Comparison of ENCODE assay signal across 1 cellular context in the genomic region with DNA sequence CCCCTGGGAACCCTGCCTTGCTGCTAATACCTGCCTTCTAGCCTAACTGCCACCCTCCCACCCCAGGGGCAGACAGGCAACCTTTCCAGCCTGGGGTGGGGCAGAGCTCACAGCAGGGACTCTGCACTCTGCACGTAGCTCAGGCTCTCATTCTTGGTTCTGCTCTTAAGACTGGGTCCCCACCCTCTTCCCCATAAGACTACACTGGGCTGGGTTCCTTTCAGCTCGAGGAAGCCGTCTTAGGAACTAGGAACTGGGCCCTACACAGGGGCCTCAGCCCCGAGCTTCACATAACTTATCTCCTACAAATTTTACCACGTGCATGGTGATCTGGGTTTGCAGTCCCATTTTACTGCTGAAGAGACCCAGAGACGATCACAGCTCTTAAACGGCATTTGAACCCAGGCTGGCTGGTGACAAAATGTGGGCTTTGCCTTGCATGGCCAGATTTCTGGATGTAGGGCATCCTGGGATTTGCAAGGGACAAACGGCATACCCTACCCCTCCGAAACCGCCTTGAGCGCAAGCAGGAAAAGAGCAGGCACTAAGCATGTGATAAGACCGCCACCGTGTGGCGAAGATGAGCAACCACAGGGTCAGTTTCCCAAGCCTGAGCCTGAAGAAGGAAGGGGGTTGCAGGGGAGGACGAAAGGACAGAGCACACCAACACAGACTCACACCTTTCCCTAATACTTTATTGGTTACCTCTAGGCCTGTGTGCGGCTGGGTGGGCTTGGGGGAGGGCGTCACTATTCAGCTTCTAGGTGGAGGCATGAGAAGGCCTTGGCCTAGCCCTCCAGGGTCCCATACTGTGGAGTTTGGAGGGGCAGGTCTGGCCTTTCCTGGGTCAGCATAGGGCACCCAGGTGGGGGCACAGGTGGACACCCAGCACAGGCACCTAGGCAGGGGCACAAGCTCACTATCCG.
TF ChIP-seq lines count a peak whose summit lies in the region.

No MANE protein-coding gene starts in this region.

TF ChIP-seq in K562, 482 proteins besides CTCF, POLR2A, EP300 and RAD21 (continued from another document):
- TF ChIP-seq, protein P1, sequence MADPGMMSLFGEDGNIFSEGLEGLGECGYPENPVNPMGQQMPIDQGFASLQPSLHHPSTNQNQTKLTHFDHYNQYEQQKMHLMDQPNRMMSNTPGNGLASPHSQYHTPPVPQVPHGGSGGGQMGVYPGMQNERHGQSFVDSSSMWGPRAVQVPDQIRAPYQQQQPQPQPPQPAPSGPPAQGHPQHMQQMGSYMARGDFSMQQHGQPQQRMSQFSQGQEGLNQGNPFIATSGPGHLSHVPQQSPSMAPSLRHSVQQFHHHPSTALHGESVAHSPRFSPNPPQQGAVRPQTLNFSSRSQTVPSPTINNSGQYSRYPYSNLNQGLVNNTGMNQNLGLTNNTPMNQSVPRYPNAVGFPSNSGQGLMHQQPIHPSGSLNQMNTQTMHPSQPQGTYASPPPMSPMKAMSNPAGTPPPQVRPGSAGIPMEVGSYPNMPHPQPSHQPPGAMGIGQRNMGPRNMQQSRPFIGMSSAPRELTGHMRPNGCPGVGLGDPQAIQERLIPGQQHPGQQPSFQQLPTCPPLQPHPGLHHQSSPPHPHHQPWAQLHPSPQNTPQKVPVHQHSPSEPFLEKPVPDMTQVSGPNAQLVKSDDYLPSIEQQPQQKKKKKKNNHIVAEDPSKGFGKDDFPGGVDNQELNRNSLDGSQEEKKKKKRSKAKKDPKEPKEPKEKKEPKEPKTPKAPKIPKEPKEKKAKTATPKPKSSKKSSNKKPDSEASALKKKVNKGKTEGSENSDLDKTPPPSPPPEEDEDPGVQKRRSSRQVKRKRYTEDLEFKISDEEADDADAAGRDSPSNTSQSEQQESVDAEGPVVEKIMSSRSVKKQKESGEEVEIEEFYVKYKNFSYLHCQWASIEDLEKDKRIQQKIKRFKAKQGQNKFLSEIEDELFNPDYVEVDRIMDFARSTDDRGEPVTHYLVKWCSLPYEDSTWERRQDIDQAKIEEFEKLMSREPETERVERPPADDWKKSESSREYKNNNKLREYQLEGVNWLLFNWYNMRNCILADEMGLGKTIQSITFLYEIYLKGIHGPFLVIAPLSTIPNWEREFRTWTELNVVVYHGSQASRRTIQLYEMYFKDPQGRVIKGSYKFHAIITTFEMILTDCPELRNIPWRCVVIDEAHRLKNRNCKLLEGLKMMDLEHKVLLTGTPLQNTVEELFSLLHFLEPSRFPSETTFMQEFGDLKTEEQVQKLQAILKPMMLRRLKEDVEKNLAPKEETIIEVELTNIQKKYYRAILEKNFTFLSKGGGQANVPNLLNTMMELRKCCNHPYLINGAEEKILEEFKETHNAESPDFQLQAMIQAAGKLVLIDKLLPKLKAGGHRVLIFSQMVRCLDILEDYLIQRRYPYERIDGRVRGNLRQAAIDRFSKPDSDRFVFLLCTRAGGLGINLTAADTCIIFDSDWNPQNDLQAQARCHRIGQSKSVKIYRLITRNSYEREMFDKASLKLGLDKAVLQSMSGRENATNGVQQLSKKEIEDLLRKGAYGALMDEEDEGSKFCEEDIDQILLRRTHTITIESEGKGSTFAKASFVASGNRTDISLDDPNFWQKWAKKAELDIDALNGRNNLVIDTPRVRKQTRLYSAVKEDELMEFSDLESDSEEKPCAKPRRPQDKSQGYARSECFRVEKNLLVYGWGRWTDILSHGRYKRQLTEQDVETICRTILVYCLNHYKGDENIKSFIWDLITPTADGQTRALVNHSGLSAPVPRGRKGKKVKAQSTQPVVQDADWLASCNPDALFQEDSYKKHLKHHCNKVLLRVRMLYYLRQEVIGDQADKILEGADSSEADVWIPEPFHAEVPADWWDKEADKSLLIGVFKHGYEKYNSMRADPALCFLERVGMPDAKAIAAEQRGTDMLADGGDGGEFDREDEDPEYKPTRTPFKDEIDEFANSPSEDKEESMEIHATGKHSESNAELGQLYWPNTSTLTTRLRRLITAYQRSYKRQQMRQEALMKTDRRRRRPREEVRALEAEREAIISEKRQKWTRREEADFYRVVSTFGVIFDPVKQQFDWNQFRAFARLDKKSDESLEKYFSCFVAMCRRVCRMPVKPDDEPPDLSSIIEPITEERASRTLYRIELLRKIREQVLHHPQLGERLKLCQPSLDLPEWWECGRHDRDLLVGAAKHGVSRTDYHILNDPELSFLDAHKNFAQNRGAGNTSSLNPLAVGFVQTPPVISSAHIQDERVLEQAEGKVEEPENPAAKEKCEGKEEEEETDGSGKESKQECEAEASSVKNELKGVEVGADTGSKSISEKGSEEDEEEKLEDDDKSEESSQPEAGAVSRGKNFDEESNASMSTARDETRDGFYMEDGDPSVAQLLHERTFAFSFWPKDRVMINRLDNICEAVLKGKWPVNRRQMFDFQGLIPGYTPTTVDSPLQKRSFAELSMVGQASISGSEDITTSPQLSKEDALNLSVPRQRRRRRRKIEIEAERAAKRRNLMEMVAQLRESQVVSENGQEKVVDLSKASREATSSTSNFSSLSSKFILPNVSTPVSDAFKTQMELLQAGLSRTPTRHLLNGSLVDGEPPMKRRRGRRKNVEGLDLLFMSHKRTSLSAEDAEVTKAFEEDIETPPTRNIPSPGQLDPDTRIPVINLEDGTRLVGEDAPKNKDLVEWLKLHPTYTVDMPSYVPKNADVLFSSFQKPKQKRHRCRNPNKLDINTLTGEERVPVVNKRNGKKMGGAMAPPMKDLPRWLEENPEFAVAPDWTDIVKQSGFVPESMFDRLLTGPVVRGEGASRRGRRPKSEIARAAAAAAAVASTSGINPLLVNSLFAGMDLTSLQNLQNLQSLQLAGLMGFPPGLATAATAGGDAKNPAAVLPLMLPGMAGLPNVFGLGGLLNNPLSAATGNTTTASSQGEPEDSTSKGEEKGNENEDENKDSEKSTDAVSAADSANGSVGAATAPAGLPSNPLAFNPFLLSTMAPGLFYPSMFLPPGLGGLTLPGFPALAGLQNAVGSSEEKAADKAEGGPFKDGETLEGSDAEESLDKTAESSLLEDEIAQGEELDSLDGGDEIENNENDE (IDR thresholded peaks at IDR 0.05; ENCODE audit: low read depth, low read length): no peak
- TF ChIP-seq NCOR1 (IDR thresholded peaks at IDR 0.05): 0 out of 2 replicates have a peak, but pooled peaks have one; percentile 39
- TF ChIP-seq, protein P2, sequence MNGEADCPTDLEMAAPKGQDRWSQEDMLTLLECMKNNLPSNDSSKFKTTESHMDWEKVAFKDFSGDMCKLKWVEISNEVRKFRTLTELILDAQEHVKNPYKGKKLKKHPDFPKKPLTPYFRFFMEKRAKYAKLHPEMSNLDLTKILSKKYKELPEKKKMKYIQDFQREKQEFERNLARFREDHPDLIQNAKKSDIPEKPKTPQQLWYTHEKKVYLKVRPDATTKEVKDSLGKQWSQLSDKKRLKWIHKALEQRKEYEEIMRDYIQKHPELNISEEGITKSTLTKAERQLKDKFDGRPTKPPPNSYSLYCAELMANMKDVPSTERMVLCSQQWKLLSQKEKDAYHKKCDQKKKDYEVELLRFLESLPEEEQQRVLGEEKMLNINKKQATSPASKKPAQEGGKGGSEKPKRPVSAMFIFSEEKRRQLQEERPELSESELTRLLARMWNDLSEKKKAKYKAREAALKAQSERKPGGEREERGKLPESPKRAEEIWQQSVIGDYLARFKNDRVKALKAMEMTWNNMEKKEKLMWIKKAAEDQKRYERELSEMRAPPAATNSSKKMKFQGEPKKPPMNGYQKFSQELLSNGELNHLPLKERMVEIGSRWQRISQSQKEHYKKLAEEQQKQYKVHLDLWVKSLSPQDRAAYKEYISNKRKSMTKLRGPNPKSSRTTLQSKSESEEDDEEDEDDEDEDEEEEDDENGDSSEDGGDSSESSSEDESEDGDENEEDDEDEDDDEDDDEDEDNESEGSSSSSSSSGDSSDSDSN (IDR thresholded peaks at IDR 0.05; ENCODE audit: borderline replicate concordance in 1 of 2, low read depth in 2 of 2, low read length in 2 of 2): 0 out of 4 replicates have a peak, but pooled peaks of 1 of the 2 experiments have one; percentile 49
- TF ChIP-seq ETV5 (CRISPR knock-in tag; IDR thresholded peaks at IDR 0.05; ENCODE audit: low read depth): 0 out of 2 replicates have a peak, but pooled peaks have one; percentile 45
- TF ChIP-seq, protein P3, sequence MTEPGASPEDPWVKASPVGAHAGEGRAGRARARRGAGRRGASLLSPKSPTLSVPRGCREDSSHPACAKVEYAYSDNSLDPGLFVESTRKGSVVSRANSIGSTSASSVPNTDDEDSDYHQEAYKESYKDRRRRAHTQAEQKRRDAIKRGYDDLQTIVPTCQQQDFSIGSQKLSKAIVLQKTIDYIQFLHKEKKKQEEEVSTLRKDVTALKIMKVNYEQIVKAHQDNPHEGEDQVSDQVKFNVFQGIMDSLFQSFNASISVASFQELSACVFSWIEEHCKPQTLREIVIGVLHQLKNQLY (CRISPR knock-in tag; conservative IDR thresholded peaks at IDR 0.05): no peak
- TF ChIP-seq, protein P4, sequence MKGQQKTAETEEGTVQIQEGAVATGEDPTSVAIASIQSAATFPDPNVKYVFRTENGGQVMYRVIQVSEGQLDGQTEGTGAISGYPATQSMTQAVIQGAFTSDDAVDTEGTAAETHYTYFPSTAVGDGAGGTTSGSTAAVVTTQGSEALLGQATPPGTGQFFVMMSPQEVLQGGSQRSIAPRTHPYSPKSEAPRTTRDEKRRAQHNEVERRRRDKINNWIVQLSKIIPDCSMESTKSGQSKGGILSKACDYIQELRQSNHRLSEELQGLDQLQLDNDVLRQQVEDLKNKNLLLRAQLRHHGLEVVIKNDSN (CRISPR knock-in tag; IDR thresholded peaks at IDR 0.05): peak; percentile 16; the same call in 1 of the 2 replicates
- TF ChIP-seq, protein P5, sequence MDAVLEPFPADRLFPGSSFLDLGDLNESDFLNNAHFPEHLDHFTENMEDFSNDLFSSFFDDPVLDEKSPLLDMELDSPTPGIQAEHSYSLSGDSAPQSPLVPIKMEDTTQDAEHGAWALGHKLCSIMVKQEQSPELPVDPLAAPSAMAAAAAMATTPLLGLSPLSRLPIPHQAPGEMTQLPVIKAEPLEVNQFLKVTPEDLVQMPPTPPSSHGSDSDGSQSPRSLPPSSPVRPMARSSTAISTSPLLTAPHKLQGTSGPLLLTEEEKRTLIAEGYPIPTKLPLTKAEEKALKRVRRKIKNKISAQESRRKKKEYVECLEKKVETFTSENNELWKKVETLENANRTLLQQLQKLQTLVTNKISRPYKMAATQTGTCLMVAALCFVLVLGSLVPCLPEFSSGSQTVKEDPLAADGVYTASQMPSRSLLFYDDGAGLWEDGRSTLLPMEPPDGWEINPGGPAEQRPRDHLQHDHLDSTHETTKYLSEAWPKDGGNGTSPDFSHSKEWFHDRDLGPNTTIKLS (IDR thresholded peaks at IDR 0.05; ENCODE audit: borderline replicate concordance, low read depth): 0 out of 2 replicates have a peak, but pooled peaks have one; percentile 24
- 0 out of 2 replicates have a peak, but pooled peaks have one; percentile 21 for TF ChIP-seq TEAD4 (IDR thresholded peaks at IDR 0.05; ENCODE audit: low read length)
- TF ChIP-seq TEAD4 (CRISPR knock-in tag; IDR thresholded peaks at IDR 0.05; ENCODE audit: borderline replicate concordance): no peak
- TF ChIP-seq, protein P6, sequence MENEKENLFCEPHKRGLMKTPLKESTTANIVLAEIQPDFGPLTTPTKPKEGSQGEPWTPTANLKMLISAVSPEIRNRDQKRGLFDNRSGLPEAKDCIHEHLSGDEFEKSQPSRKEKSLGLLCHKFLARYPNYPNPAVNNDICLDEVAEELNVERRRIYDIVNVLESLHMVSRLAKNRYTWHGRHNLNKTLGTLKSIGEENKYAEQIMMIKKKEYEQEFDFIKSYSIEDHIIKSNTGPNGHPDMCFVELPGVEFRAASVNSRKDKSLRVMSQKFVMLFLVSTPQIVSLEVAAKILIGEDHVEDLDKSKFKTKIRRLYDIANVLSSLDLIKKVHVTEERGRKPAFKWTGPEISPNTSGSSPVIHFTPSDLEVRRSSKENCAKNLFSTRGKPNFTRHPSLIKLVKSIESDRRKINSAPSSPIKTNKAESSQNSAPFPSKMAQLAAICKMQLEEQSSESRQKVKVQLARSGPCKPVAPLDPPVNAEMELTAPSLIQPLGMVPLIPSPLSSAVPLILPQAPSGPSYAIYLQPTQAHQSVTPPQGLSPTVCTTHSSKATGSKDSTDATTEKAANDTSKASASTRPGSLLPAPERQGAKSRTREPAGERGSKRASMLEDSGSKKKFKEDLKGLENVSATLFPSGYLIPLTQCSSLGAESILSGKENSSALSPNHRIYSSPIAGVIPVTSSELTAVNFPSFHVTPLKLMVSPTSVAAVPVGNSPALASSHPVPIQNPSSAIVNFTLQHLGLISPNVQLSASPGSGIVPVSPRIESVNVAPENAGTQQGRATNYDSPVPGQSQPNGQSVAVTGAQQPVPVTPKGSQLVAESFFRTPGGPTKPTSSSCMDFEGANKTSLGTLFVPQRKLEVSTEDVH (IDR thresholded peaks at IDR 0.05; ENCODE audit: low read depth, partially characterized antibody): peak; percentile 67
- peak; percentile 46; the same call in 1 of the 2 replicates for TF ChIP-seq RUNX1 (IDR thresholded peaks at IDR 0.05; ENCODE audit: low read depth)
- TF ChIP-seq ARID2 (IDR thresholded peaks at IDR 0.05): peak; percentile 92
